Comparison of ENCODE assay signal across 8 cellular contexts in genomic region chr6:83192456-83192855, GRCh38. TPM values are rescaled to one million over a fixed set of nuclear protein-coding genes. Genes with fewer than 3 reads are reported as not detected.
DNase-seq lines count a peak whose midpoint lies in the region; TF ChIP-seq lines count a peak whose summit lies in the region.

No MANE protein-coding gene starts in this region.

- H3K27me3 ChIP-seq in MM.1S (replicated peaks; ENCODE audit: insufficient read depth, low read length) (no peaks in the 10 kb centered on the region), endocrine pancreas (ENCODE audit: control insufficient read depth, insufficient read depth, low read length) (no peaks in the 10 kb centered on the region), neuronal stem cell (ENCODE audit: control insufficient read depth in 3 of 3, insufficient read depth in 3 of 3, low read depth in 1 of 3, low read length in 3 of 3) (no peaks in the 10 kb centered on the region)

- TF ChIP-seq CTCF in MM.1S (IDR thresholded peaks at IDR 0.05; ENCODE audit: low read length): no peak

- peaks cover 14% of the 10 kb centered on the region for H3F3A ChIP-seq in MM.1S (ENCODE audit: insufficient read depth, low read length)

- H2AFZ ChIP-seq in MM.1S (ENCODE audit: low read length) (peak overlapping the region; percentile 80), neuronal stem cell (ENCODE audit: low read length) (peak overlapping the region; percentile 93)

- H3K9ac ChIP-seq in ES-I3 (ENCODE audit: low read depth, low read length): peak overlapping the region; percentile 74
- H3K9ac ChIP-seq in MM.1S (ENCODE audit: low read length): peak overlapping the region; percentile 82
- H3K9ac ChIP-seq in endocrine pancreas (ENCODE audit: control insufficient read depth, insufficient read depth, low read length): peak overlapping the region; percentile 95
- peak overlapping the region; percentile 87 for H3K9ac ChIP-seq in neuronal stem cell (ENCODE audit: low read depth, low read length, poor library complexity)

- DNase-seq in MM.1S: no peak
- no peak for DNase-seq in neuronal stem cell (ENCODE audit: low spot score)
- DNase-seq in HUDEP-2 (lab: John Stamatoyannopoulos, UW; ENCODE audit: unreplicated experiment in 76 of 76): no peak
- no peak for DNase-seq in GM19240 (ENCODE audit: insufficient read length, low spot score)
- no peak for DNase-seq in NCI-H2029 (lab: John Stamatoyannopoulos, UW)
- no peak for DNase-seq in NCI-H2081 (lab: John Stamatoyannopoulos, UW)

- H4K20me1 ChIP-seq in MM.1S (ENCODE audit: insufficient read depth, low read length): no peaks in the 10 kb centered on the region

- H3K9me2 ChIP-seq in MM.1S (replicated peaks; ENCODE audit: insufficient read depth, low read length): no peaks in the 10 kb centered on the region

- H3K14ac ChIP-seq in neuronal stem cell (ENCODE audit: low read length): no peak overlapping the region

- H3K36me3 ChIP-seq in ES-I3 (ENCODE audit: insufficient read depth, low read length) (peaks cover 2% of the 10 kb centered on the region), MM.1S (replicated peaks; ENCODE audit: insufficient read depth, low read length) (0 out of 2 replicates have a peak, but pooled peaks cover 14% of the 10 kb centered on the region), endocrine pancreas (ENCODE audit: control insufficient read depth, insufficient read depth, low read length) (no peaks in the 10 kb centered on the region), neuronal stem cell (replicated peaks in 1 of 2; ENCODE audit: control insufficient read depth in 2 of 2, insufficient read depth in 2 of 2, low read length in 2 of 2) (peaks cover 13 to 64% of the 10 kb centered on the region in 2 donors)

- H3K79me2 ChIP-seq in MM.1S (ENCODE audit: low read length): peaks cover 55% of the 10 kb centered on the region

- no peak overlapping the region for H2BK120ac ChIP-seq in neuronal stem cell (ENCODE audit: low read depth, low read length)

- no peak overlapping the region for H2AK5ac ChIP-seq in neuronal stem cell (ENCODE audit: low read depth, low read length)

- no peak overlapping the region for H2BK12ac ChIP-seq in neuronal stem cell (ENCODE audit: low read length)

- no peak overlapping the region for H3K18ac ChIP-seq in neuronal stem cell (ENCODE audit: low read length)

- WGBS in neuronal stem cell (ENCODE audit: extremely low coverage in 2 of 2, insufficient read length in 2 of 2, insufficient replicate concordance in 1 of 2), 2 donors: no CpG with 5 or more reads among the region's 4 CpGs

- H4K91ac ChIP-seq in neuronal stem cell (ENCODE audit: low read depth, low read length, poor library complexity): no peak overlapping the region

- H3K27ac ChIP-seq in MM.1S (ENCODE audit: low read length) (peak overlapping the region; percentile 39; the same call in 1 of the 2 replicates), neuronal stem cell (replicated peaks; ENCODE audit: low read length) (no peak overlapping the region)

- H3K79me1 ChIP-seq in neuronal stem cell (ENCODE audit: low read depth, low read length): no peaks in the 10 kb centered on the region

- H2BK5ac ChIP-seq in neuronal stem cell (ENCODE audit: low read length): peak overlapping the region; percentile 58

- peak overlapping the region; percentile 91 for H3K4me3 ChIP-seq in MM.1S (ENCODE audit: low read length)
- peak overlapping the region; percentile 96 for H3K4me3 ChIP-seq in endocrine pancreas (ENCODE audit: control insufficient read depth, insufficient read depth, low read length)
- peak overlapping the region; percentile 73 to 95 for H3K4me3 ChIP-seq in neuronal stem cell (ENCODE audit: low read length in 2 of 2)

- H3K4me1 ChIP-seq in ES-I3 (ENCODE audit: insufficient read depth, low read length) (no peaks in the 10 kb centered on the region), MM.1S (ENCODE audit: low read length) (peaks cover 12% of the 10 kb centered on the region; the same call in 1 of the 2 replicates), endocrine pancreas (ENCODE audit: control insufficient read depth, insufficient read depth, low read length) (peaks cover 17% of the 10 kb centered on the region), neuronal stem cell (ENCODE audit: control insufficient read depth in 2 of 2, insufficient read depth in 1 of 2, low read depth in 1 of 2, low read length in 2 of 2) (peaks cover 3 to 8% of the 10 kb centered on the region in 2 donors)

- H3K23ac ChIP-seq in neuronal stem cell (ENCODE audit: low read depth, low read length, poor library complexity): no peak overlapping the region

- no peak overlapping the region for H2BK15ac ChIP-seq in neuronal stem cell (ENCODE audit: low read length)

- no peak overlapping the region for H3K4ac ChIP-seq in neuronal stem cell (ENCODE audit: low read length)

- no peak overlapping the region for H4K8ac ChIP-seq in neuronal stem cell (ENCODE audit: low read depth, low read length)

- no peaks in the 10 kb centered on the region for H3K9me3 ChIP-seq in ES-I3 (ENCODE audit: control insufficient read depth, insufficient read depth, low read length)
- H3K9me3 ChIP-seq in MM.1S (replicated peaks; ENCODE audit: insufficient read depth, low read length): no peaks in the 10 kb centered on the region
- no peaks in the 10 kb centered on the region for H3K9me3 ChIP-seq in endocrine pancreas (ENCODE audit: control insufficient read depth, low read length)
- H3K9me3 ChIP-seq in neuronal stem cell (replicated peaks in 1 of 2; ENCODE audit: control insufficient read depth in 2 of 2, insufficient read depth in 1 of 2, low read depth in 1 of 2, low read length in 2 of 2): no peaks in the 10 kb centered on the region

- H3K4me2 ChIP-seq in MM.1S (ENCODE audit: low read depth, low read length): peak overlapping the region; percentile 75
- H3K4me2 ChIP-seq in neuronal stem cell (ENCODE audit: insufficient read depth, low read length, poor library complexity, severe bottlenecking): peak overlapping the region; percentile 54

RNA-seq across cellular contexts. Expression of gene PGM3, which starts 0.6 kb away (rescaled TPM):
- polyA plus RNA-seq in neuronal stem cell (2013, experiment 1 of 2): 22.8 TPM
- polyA plus RNA-seq in neuronal stem cell (2013, experiment 2 of 2): 22.4 TPM

RNA-seq across cellular contexts. Expression of gene RWDD2A, which starts 0.7 kb away (rescaled TPM):
- 5.8 TPM for polyA plus RNA-seq in neuronal stem cell (2013, experiment 1 of 2)
- 6.0 TPM for polyA plus RNA-seq in neuronal stem cell (2013, experiment 2 of 2)
